In genomic region chr22:41382098-41382578, GRCh38 we compare ENCODE assay signal across 8 cellular contexts. TPM values are rescaled to one million over a fixed set of nuclear protein-coding genes. Genes with fewer than 3 reads are reported as not detected.
A peak's percentile ranks its signal among the peaks of the same experiment; 100 is the strongest.
DNase-seq lines count a peak whose midpoint lies in the region; ATAC-seq, FAIRE-seq and TF ChIP-seq lines count a peak whose summit lies in the region.

No MANE protein-coding gene starts in this region.

- H3K36me3 ChIP-seq in CD4-positive, CD25-positive, alpha-beta regulatory T cell (ENCODE audit: control insufficient read depth, insufficient read depth, low read length) = no peaks in the 10 kb centered on the region
- H3K36me3 ChIP-seq in WERI-Rb-1 = peaks cover 2% of the 10 kb centered on the region; the same call in 1 of the 2 replicates
- no peaks in the 10 kb centered on the region for H3K36me3 ChIP-seq in bronchial epithelial cell (ENCODE audit: control insufficient read depth, insufficient read depth, low read length)

- peak; percentile 10 to 17 for ATAC-seq in CD4-positive, CD25-positive, alpha-beta regulatory T cell (ENCODE audit: low read depth in 2 of 2)
- ATAC-seq in GM19397 (IDR thresholded peaks at IDR 0.05; ENCODE audit: unreplicated experiment) (peak; percentile 32), HG03571 (IDR thresholded peaks at IDR 0.05; ENCODE audit: unreplicated experiment) (peak; percentile 27)

- TF ChIP-seq CTCF in WERI-Rb-1 (IDR thresholded peaks at IDR 0.05; ENCODE audit: low read depth, low read length) (no peak), bronchial epithelial cell (IDR thresholded peaks at IDR 0.05; ENCODE audit: insufficient read depth, low read length, severe bottlenecking) (no peak)

- no peaks in the 10 kb centered on the region for H3K36me3 Mint-ChIP-seq in CD4-positive, CD25-positive, alpha-beta regulatory T cell

- H3K27me3 ChIP-seq in CD4-positive, CD25-positive, alpha-beta regulatory T cell (ENCODE audit: control insufficient read depth, insufficient read depth, low read length) = no peaks in the 10 kb centered on the region
- no peaks in the 10 kb centered on the region for H3K27me3 ChIP-seq in WERI-Rb-1 (ENCODE audit: insufficient read depth, low read depth, severe bottlenecking)
- no peaks in the 10 kb centered on the region for H3K27me3 ChIP-seq in bronchial epithelial cell (ENCODE audit: control insufficient read depth, insufficient read depth, low read length)

- peaks cover 4% of the 10 kb centered on the region for H3K27me3 Mint-ChIP-seq in CD4-positive, CD25-positive, alpha-beta regulatory T cell

- FAIRE-seq in bronchial epithelial cell (lab: Jason Lieb, UNC) (no peak), RCC 7860 (lab: Jason Lieb, UNC) (no peak)

- H3K4me3 ChIP-seq in CD4-positive, CD25-positive, alpha-beta regulatory T cell (ENCODE audit: low read depth, low read length) = peak overlapping the region; percentile 59
- H3K4me3 ChIP-seq in WERI-Rb-1 (ENCODE audit: low read depth, low read length) = peak overlapping the region; percentile 57
- peak overlapping the region; percentile 80 for H3K4me3 ChIP-seq in bronchial epithelial cell (ENCODE audit: low read depth, low read length)

- peak overlapping the region; percentile 96 for H3K27ac ChIP-seq in CD4-positive, CD25-positive, alpha-beta regulatory T cell (ENCODE audit: insufficient read depth, low read length, poor library complexity, severe bottlenecking)
- peak overlapping the region; percentile 97 for H3K27ac ChIP-seq in WERI-Rb-1

- H3K9me3 ChIP-seq in CD4-positive, CD25-positive, alpha-beta regulatory T cell (ENCODE audit: control insufficient read depth in 2 of 2, low read length in 2 of 2) = no peaks in the 10 kb centered on the region
- H3K9me3 ChIP-seq in WERI-Rb-1 (ENCODE audit: severe bottlenecking) = no peaks in the 10 kb centered on the region

- H3K4me3 Mint-ChIP-seq in CD4-positive, CD25-positive, alpha-beta regulatory T cell = peak overlapping the region; percentile 92 to 98 (median 95)

- H3K27ac Mint-ChIP-seq in CD4-positive, CD25-positive, alpha-beta regulatory T cell = peak overlapping the region; percentile 95 to 96 (median 95)

- no peaks in the 10 kb centered on the region for H3K9me3 Mint-ChIP-seq in CD4-positive, CD25-positive, alpha-beta regulatory T cell

- peaks cover 0 to 31% (median 6%) of the 10 kb centered on the region in 4 donors for H3K4me1 Mint-ChIP-seq in CD4-positive, CD25-positive, alpha-beta regulatory T cell

- DNase-seq in CD4-positive, CD25-positive, alpha-beta regulatory T cell = peak; percentile 59 to 76 (median 61)
- DNase-seq in WERI-Rb-1 (peak; percentile 65), bronchial epithelial cell (ENCODE audit: low read depth) (no peak), iris pigment epithelial cell (ENCODE audit: low read depth) (peak; percentile 20), RCC 7860 (ENCODE audit: low spot score) (no peak)
- DNase-seq in stimulated activated CD4-positive, alpha-beta T cell treated with anti-CD3 and anti-CD28 coated beads, Interleukin-15, amount 100 ng/mL, for 1 hour (ENCODE audit: low read depth in 1 of 2, low spot score in 1 of 2) = peak; percentile 33 to 46

- peaks cover 14% of the 10 kb centered on the region for H3K4me1 ChIP-seq in CD4-positive, CD25-positive, alpha-beta regulatory T cell (ENCODE audit: control insufficient read depth, insufficient read depth, low read length, poor library complexity, severe bottlenecking)

RNA-seq across cellular contexts. Expression of gene TEF, which starts 0.4 kb away (rescaled TPM):
- total RNA-seq in CD4-positive, CD25-positive, alpha-beta regulatory T cell = 9.4 TPM
- polyA plus RNA-seq in CD4-positive, CD25-positive, alpha-beta regulatory T cell = 1 to 10 TPM; 4.6 to 5.6 (median 5.1) TPM
- total RNA-seq in bronchial epithelial cell = 7.6 and 13.2 TPM in 2 replicates

Comparison
In these comparisons a context has a peak if more than half of its experiments do, and no peak if none do; other contexts are left out.
1. DNase-seq: peak in CD4-positive, CD25-positive, alpha-beta regulatory T cell (3 of 3), WERI-Rb-1 (single experiment), iris pigment epithelial cell (single experiment) and stimulated activated CD4-positive, alpha-beta T cell treated with anti-CD3 and anti-CD28 coated beads, Interleukin-15, amount 100 ng/mL, for 1 hour (2 of 2); none in bronchial epithelial cell (single experiment) and RCC 7860 (single experiment).
2. Peak in every context shown above with its lines, with median percentiles within 50 percentile points of each other: ATAC-seq and H3K4me3 ChIP-seq.